Comparison of ENCODE assay signal across 27 cellular contexts in the genomic region with DNA sequence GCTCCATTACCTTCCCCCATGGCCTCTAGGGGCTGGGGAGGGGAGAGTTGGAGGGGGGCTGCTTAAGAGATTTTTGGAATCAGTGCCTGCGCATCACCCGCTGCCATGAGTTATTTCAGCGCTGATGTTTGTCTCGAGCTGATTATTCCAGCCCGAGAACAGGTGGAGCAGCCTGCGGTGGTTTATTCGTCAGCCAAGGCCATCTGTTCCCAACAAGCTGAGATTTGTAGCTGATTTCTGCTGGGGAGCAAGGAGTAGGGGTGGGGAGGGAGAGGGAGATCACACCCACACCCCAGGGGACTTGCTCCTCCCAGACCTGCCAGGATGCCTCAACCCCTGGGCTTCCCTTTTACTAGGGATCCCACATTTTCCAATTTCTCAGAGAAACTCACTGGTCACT. TPM values are rescaled to one million over a fixed set of nuclear protein-coding genes. Genes with fewer than 3 reads are reported as not detected.
DNase-seq lines count a peak whose midpoint lies in the region.
"Had no signal": no experiment of that assay in that cellular context is flagged by ENCODE, and none has a peak within 500 bp of the region (broad histone marks: within the 10 kb centered on the region; RNA-seq: fewer than 3 reads in every experiment).

No MANE protein-coding gene starts in this region.

- peaks cover 79% of the 10 kb centered on the region for H3K4me1 Mint-ChIP-seq in dendritic cell treated with granulocyte-macrophage colony-stimulating factor and Interleukin-4, amounts not matched to agents 40 ng/mL and 50 ng/mL, for 4 days (ENCODE audit: low read depth)
- H3K4me1 Mint-ChIP-seq: activated CD8-positive, alpha-beta memory T cell treated with anti-CD3 and anti-CD28 coated beads, Interleukin-2, amount 10 ng/mL, durations not matched to agents 7 days and 5 days; stimulated activated memory B cell treated with anti-CD40 and anti-IgM and Interleukin-4, amounts not matched to agents 10 μg/mL and 1 μg/mL and 100 μg/mL, for 72 hours had no signal

- peak; percentile 97 for DNase-seq in NCI-H1694 (lab: John Stamatoyannopoulos, UW)
- DNase-seq in NCI-H82 treated with DMSO at 0.1 percent for 48 hours (lab: John Stamatoyannopoulos, UW; ENCODE audit: unreplicated experiment), result peak; percentile 95
- no peak for DNase-seq in NCI-H510A (lab: John Stamatoyannopoulos, UW)
- no peak for DNase-seq in glomerular visceral epithelial cell (ENCODE audit: extremely low spot score)
- no peak for DNase-seq in NAMALWA (ENCODE audit: low spot score)
- DNase-seq: activated CD4-positive, alpha-beta T cell treated with anti-CD3 and anti-CD28 coated beads, Interleukin-2, amount 50 U/mL, for 4 hours; activated CD8-positive, alpha-beta memory T cell treated with anti-CD3 and anti-CD28 coated beads, Interleukin-2, amount 10 ng/mL, durations not matched to agents 7 days and 5 days; activated T-cell treated with anti-CD3 and anti-CD28 coated beads, Interleukin-2, amount 50 U/mL, for 4 hours; cortex of kidney; DMS79; endodermal cell; GDM1; heart right ventricle; kidney; naive thymus-derived CD8-positive, alpha-beta T cell; NCI-H2029; NCI-H226; ovary had no signal

- H3K27ac ChIP-seq in temporal lobe (ENCODE audit: low read depth, low read length), result peak overlapping the region; percentile 80
- H3K27ac ChIP-seq: ascending aorta, cardiac muscle cell, heart right ventricle, ovary, SK-N-MC had no signal

- H3K36me3 Mint-ChIP-seq in dendritic cell treated with granulocyte-macrophage colony-stimulating factor and Interleukin-4, amounts not matched to agents 40 ng/mL and 50 ng/mL, for 4 days (ENCODE audit: low read depth), result peaks cover 10% of the 10 kb centered on the region
- H3K36me3 Mint-ChIP-seq: activated CD8-positive, alpha-beta memory T cell treated with anti-CD3 and anti-CD28 coated beads, Interleukin-2, amount 10 ng/mL, durations not matched to agents 7 days and 5 days; mesothelial cell of epicardium; naive thymus-derived CD8-positive, alpha-beta T cell; stimulated activated memory B cell treated with anti-CD40 and anti-IgM and Interleukin-4, amounts not matched to agents 10 μg/mL and 1 μg/mL and 100 μg/mL, for 72 hours; type B pancreatic cell had no signal

- intact Hi-C loops in dendritic cell treated with granulocyte-macrophage colony-stimulating factor and Interleukin-4, amounts not matched to agents 40 ng/mL and 50 ng/mL, for 4 days (cut with micrococcal nuclease), result loop anchor here (5.0 kb wide), 1 partner anchor 34 kb away; no protein-coding TSS in a partner anchor

- H3K27me3 Mint-ChIP-seq in dendritic cell treated with granulocyte-macrophage colony-stimulating factor and Interleukin-4, amounts not matched to agents 40 ng/mL and 50 ng/mL, for 4 days, result peaks cover 2% of the 10 kb centered on the region
- H3K27me3 Mint-ChIP-seq: activated CD8-positive, alpha-beta memory T cell treated with anti-CD3 and anti-CD28 coated beads, Interleukin-2, amount 10 ng/mL, durations not matched to agents 7 days and 5 days; stimulated activated memory B cell treated with anti-CD40 and anti-IgM and Interleukin-4, amounts not matched to agents 10 μg/mL and 1 μg/mL and 100 μg/mL, for 72 hours had no signal

- H3K27ac Mint-ChIP-seq in dendritic cell treated with granulocyte-macrophage colony-stimulating factor and Interleukin-4, amounts not matched to agents 40 ng/mL and 50 ng/mL, for 4 days, result peak overlapping the region; percentile 74
- H3K27ac Mint-ChIP-seq: activated CD8-positive, alpha-beta memory T cell treated with anti-CD3 and anti-CD28 coated beads, Interleukin-2, amount 10 ng/mL, durations not matched to agents 7 days and 5 days; endodermal cell; mesothelial cell of epicardium; naive thymus-derived CD8-positive, alpha-beta T cell; stimulated activated memory B cell treated with anti-CD40 and anti-IgM and Interleukin-4, amounts not matched to agents 10 μg/mL and 1 μg/mL and 100 μg/mL, for 72 hours; T-helper 1 cell treated with Interleukin-12 subunit alpha and Interleukin-12 subunit beta and Interleukin-4 antibody, amounts not matched to agents 30 μg/mL and 1 μg/mL, for 36 hours; type B pancreatic cell had no signal

- H3K9me3 Mint-ChIP-seq in dendritic cell treated with granulocyte-macrophage colony-stimulating factor and Interleukin-4, amounts not matched to agents 40 ng/mL and 50 ng/mL, for 4 days, result no peaks in the 10 kb centered on the region
- H3K9me3 Mint-ChIP-seq: activated T-cell treated with anti-CD3 and anti-CD28 coated beads, Interleukin-2, amount 50 U/mL, for 4 hours; endodermal cell; mesothelial cell of epicardium; naive thymus-derived CD8-positive, alpha-beta T cell; stimulated activated memory B cell treated with anti-CD40 and anti-IgM and Interleukin-4, amounts not matched to agents 10 μg/mL and 1 μg/mL and 100 μg/mL, for 72 hours; T-helper 1 cell treated with Interleukin-12 subunit alpha and Interleukin-12 subunit beta and Interleukin-4 antibody, amounts not matched to agents 30 μg/mL and 1 μg/mL, for 36 hours; type B pancreatic cell had no signal

- no peak overlapping the region for H3K4me3 Mint-ChIP-seq in dendritic cell treated with granulocyte-macrophage colony-stimulating factor and Interleukin-4, amounts not matched to agents 40 ng/mL and 50 ng/mL, for 4 days
- H3K4me3 Mint-ChIP-seq: activated CD8-positive, alpha-beta memory T cell treated with anti-CD3 and anti-CD28 coated beads, Interleukin-2, amount 10 ng/mL, durations not matched to agents 7 days and 5 days; activated T-cell treated with anti-CD3 and anti-CD28 coated beads, Interleukin-2, amount 50 U/mL, for 4 hours; endodermal cell; mesothelial cell of epicardium; naive thymus-derived CD8-positive, alpha-beta T cell; stimulated activated memory B cell treated with anti-CD40 and anti-IgM and Interleukin-4, amounts not matched to agents 10 μg/mL and 1 μg/mL and 100 μg/mL, for 72 hours; T-helper 1 cell treated with Interleukin-12 subunit alpha and Interleukin-12 subunit beta and Interleukin-4 antibody, amounts not matched to agents 30 μg/mL and 1 μg/mL, for 36 hours; type B pancreatic cell had no signal

RNA-seq across cellular contexts. Expression of a gene that starts 23.1 kb away (rescaled TPM):
- 3.0 TPM for total RNA-seq in temporal lobe
- total RNA-seq: ascending aorta had no signal

Comparison
In these comparisons a context has a peak if more than half of its experiments do, and no peak if none do; other contexts are left out.
1. DNase-seq: peak in NCI-H1694 (single experiment) and NCI-H82 treated with DMSO at 0.1 percent for 48 hours (single experiment); none in NCI-H510A (single experiment), glomerular visceral epithelial cell (single experiment) and NAMALWA (single experiment).